ENCODE assay signal across 8 cellular contexts in the genomic region with DNA sequence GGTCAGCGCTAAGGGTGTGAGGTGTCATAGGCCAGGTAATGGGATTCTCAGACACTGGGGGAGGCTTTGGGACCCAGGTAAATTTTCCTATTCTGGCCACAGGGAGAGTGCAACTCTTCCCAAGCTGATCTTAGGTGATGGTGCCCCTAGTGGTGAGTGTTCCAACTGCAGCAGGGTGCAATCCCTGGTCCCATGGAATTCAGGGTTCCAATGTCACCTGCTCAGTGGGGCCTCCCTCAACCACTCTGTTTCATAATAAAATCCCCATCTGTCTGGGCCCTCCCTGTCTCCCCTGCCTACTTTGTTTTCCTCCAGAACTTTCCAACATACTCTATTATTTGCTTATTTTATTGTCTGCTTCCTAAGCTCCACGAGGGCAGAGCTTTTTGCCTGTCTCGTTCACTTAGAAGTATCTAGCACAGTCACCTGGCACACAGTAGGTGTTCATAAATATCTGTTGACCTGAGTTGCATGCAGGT. TPM values are rescaled to one million over a fixed set of nuclear protein-coding genes. Genes with fewer than 3 reads are reported as not detected.
DNase-seq lines count a peak whose midpoint lies in the region; ATAC-seq and TF ChIP-seq lines count a peak whose summit lies in the region.

No MANE protein-coding gene starts in this region.

- no peak overlapping the region for H3K9ac ChIP-seq in adipocyte (ENCODE audit: low read length)

- no peak for ATAC-seq in HG03457 (IDR thresholded peaks at IDR 0.05; ENCODE audit: unreplicated experiment)

- peaks cover 4% of the 10 kb centered on the region for H3K27me3 ChIP-seq in adipocyte (replicated peaks; ENCODE audit: control insufficient read depth, insufficient read depth, low read length)
- no peaks in the 10 kb centered on the region for H3K27me3 ChIP-seq in iPS DF 6.9 (ENCODE audit: control insufficient read depth, insufficient read depth, low read length)

- H3K4me1 ChIP-seq in adipocyte (ENCODE audit: control insufficient read depth, insufficient read depth, low read length) (peaks cover 3% of the 10 kb centered on the region), iPS DF 6.9 (ENCODE audit: control insufficient read depth, insufficient read depth, low read length) (no peaks in the 10 kb centered on the region; the same call in 1 of the 2 replicates)

- TF ChIP-seq CTCF in AG09309 (IDR thresholded peaks at IDR 0.05; ENCODE audit: control insufficient read depth, insufficient read depth, low read depth, low read length, missing control alignments) (peak; percentile 90), GM12875 (IDR thresholded peaks at IDR 0.05; ENCODE audit: borderline replicate concordance, insufficient read depth, low read depth, low read length) (peak; percentile 91)

- H3K9me3 ChIP-seq in adipocyte (ENCODE audit: control insufficient read depth, low read length) (no peaks in the 10 kb centered on the region), iPS DF 6.9 (ENCODE audit: control insufficient read depth, insufficient read depth, low read length) (no peaks in the 10 kb centered on the region)

- DNase-seq in AG09309 (ENCODE audit: low read depth) (no peak), SK-N-DZ (ENCODE audit: low spot score) (peak; percentile 46), adipocyte (ENCODE audit: low read depth) (peak; percentile 55), iPS DF 6.9 (ENCODE audit: low read depth, low spot score) (peak; percentile 83), occipital lobe (lab: John Stamatoyannopoulos, UW) (no peak)
- peak; percentile 15 to 42 for DNase-seq in stimulated activated CD4-positive, alpha-beta T cell treated with anti-CD3 and anti-CD28 coated beads, Interleukin-1b, Interleukin-23, amount 100 ng/mL, for 1 hour (ENCODE audit: low read depth in 2 of 2)

- H3K36me3 ChIP-seq in adipocyte (ENCODE audit: control insufficient read depth, insufficient read depth, low read length, severe bottlenecking) = no peaks in the 10 kb centered on the region
- H3K36me3 ChIP-seq in iPS DF 6.9 (ENCODE audit: control insufficient read depth, insufficient read depth, low read length) = no peaks in the 10 kb centered on the region

- no peak overlapping the region for H3K4me3 ChIP-seq in AG09309 (ENCODE audit: control insufficient read depth, low read depth, low read length)
- no peak overlapping the region for H3K4me3 ChIP-seq in GM12875 (ENCODE audit: low read depth, low read length)
- H3K4me3 ChIP-seq in adipocyte (ENCODE audit: low read length) = no peak overlapping the region
- no peak overlapping the region for H3K4me3 ChIP-seq in iPS DF 6.9 (ENCODE audit: low read length)

- no peak overlapping the region for H3K27ac ChIP-seq in iPS DF 6.9 (ENCODE audit: low read length)

- WGBS in iPS DF 6.9 (ENCODE audit: insufficient coverage, insufficient read length) = no CpG with 5 or more reads among the region's 3 CpGs

RNA-seq across cellular contexts. Expression of gene SGSM1, which starts 2.9 kb away (rescaled TPM):
- 0.06 and 0.13 TPM in 2 replicates for polyA plus RNA-seq in SK-N-DZ (2014; cell fraction: cytosol; rRNA removed)
- polyA plus RNA-seq in SK-N-DZ (2014; cell fraction: nucleus; rRNA removed) = 0.21 TPM in 2 replicates
- 11.4 TPM for total RNA-seq in occipital lobe

RNA-seq across cellular contexts. Expression of gene PIWIL3, which starts 28.6 kb away (rescaled TPM):
- not detected in 2 replicates for polyA plus RNA-seq in SK-N-DZ (2014; cell fraction: cytosol; rRNA removed)
- polyA plus RNA-seq in SK-N-DZ (2014; cell fraction: nucleus; rRNA removed) = 0.08 TPM in 1 of 2 replicates, not detected in the other
- total RNA-seq in occipital lobe = 0.16 TPM

Comparison
In these comparisons a context has a peak if more than half of its experiments do, and no peak if none do; other contexts are left out.
1. DNase-seq: peak in SK-N-DZ (single experiment), adipocyte (single experiment), iPS DF 6.9 (single experiment) and stimulated activated CD4-positive, alpha-beta T cell treated with anti-CD3 and anti-CD28 coated beads, Interleukin-1b, Interleukin-23, amount 100 ng/mL, for 1 hour (2 of 2); none in AG09309 (single experiment) and occipital lobe (single experiment).